Comparison of ENCODE assay signal across 8 cellular contexts in the genomic region with DNA sequence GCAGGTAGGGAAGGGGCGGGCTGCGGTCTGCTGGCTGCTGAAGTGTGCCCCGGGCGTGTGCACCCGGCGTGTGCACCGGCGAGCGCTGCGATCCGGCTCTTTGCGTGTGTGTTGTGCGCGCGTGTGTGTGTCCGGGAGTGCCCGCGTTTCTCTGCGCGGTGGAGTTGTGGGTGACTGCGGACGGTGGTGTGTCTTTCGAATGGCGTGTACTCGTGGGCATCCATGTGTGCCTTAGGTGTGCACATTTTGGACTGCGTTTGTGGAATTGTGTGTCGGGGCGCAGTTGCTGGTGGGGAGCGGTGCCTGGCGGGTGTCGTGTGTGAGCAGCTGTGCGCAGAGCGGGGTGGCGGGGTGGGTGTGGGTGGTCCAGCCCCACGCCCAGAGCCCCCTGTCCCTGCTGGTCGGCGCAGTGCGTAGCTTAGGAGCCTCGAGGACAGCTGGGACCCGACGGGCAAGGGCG. TPM values are rescaled to one million over a fixed set of nuclear protein-coding genes. Genes with fewer than 3 reads are reported as not detected.
A peak's percentile ranks its signal among the peaks of the same experiment; 100 is the strongest.
DNase-seq lines count a peak whose midpoint lies in the region; TF ChIP-seq lines count a peak whose summit lies in the region.

No MANE protein-coding gene starts in this region.

- no peaks in the 10 kb centered on the region for H3K36me3 ChIP-seq in CD4-positive, alpha-beta memory T cell (ENCODE audit: insufficient read depth, low read length)
- no peaks in the 10 kb centered on the region for H3K36me3 ChIP-seq in duodenal mucosa (ENCODE audit: control insufficient read depth in 1 of 2, insufficient read depth in 2 of 2, low read length in 2 of 2)

- peak overlapping the region; percentile 75 to 77 for H3K4me3 ChIP-seq in CD4-positive, alpha-beta memory T cell (ENCODE audit: low read length in 2 of 2)
- H3K4me3 ChIP-seq in HFF-Myc (replicated peaks; ENCODE audit: low read depth, low read length) (peak overlapping the region; percentile 94), duodenal mucosa (ENCODE audit: low read depth in 1 of 2, low read length in 2 of 2) (peak overlapping the region; percentile 84 to 96)

- H3K27ac ChIP-seq in CD4-positive, alpha-beta memory T cell (ENCODE audit: low read depth, low read length) = peak overlapping the region; percentile 65
- H3K27ac ChIP-seq in duodenal mucosa (ENCODE audit: low read depth, low read length) = peak overlapping the region; percentile 54

- no peak for TF ChIP-seq CTCF in HFF-Myc (IDR thresholded peaks at IDR 0.05; ENCODE audit: low read depth, low read length, missing control alignments)

- peaks cover 55 to 86% (median 71%) of the 10 kb centered on the region in 4 donors for H3K4me1 Mint-ChIP-seq in CD4-positive, alpha-beta memory T cell

- no peaks in the 10 kb centered on the region for H3K27me3 Mint-ChIP-seq in CD4-positive, alpha-beta memory T cell

- in situ Hi-C loops in SK-MEL-5 (cut with HindIII; ENCODE audit: low pct_unique_long_range_greater_than_20kb, low sequenced_read_pairs) = no loop called here

- H3K27ac Mint-ChIP-seq in CD4-positive, alpha-beta memory T cell = peak overlapping the region; percentile 78 to 96 (median 93)

- H3K36me3 Mint-ChIP-seq in CD4-positive, alpha-beta memory T cell = peaks cover 0 to 4% of the 10 kb centered on the region in 2 donors

- DNase-seq in CD4-positive, alpha-beta memory T cell = peak in 1 of 5 donors; percentile 50
- DNase-seq in HFF-Myc (ENCODE audit: extremely low read depth, low read depth) = no peak
- peak; percentile 19 for DNase-seq in SK-MEL-5 (ENCODE audit: low read depth, low spot score)
- DNase-seq in myocyte (ENCODE audit: low read depth) = peak; percentile 41
- no peak for DNase-seq in GM19240 (ENCODE audit: insufficient read length, low spot score)
- no peak for DNase-seq in NCI-H1105 treated with DMSO at 0.1 percent for 48 hours (lab: John Stamatoyannopoulos, UW)
- DNase-seq in cortex of kidney (lab: John Stamatoyannopoulos, UW) = no peak

- H3K4me3 Mint-ChIP-seq in CD4-positive, alpha-beta memory T cell = peak overlapping the region; percentile 97 to 100 (median 98)

- H3K4me1 ChIP-seq in CD4-positive, alpha-beta memory T cell (ENCODE audit: insufficient read depth, low read length) = peaks cover 66% of the 10 kb centered on the region
- peaks cover 50 to 57% of the 10 kb centered on the region in 2 donors for H3K4me1 ChIP-seq in duodenal mucosa (ENCODE audit: control insufficient read depth in 1 of 2, insufficient read depth in 2 of 2, low read length in 2 of 2)

- POLR2A ChIA-PET in CD4-positive, alpha-beta memory T cell (lab: Charles Lee; ENCODE audit: partially characterized antibody) = interaction anchor here (1.0 to 13.6 kb wide), 18 partner anchors 10 to 261 kb away, joined by 3 to 362 read pairs (median 4); a partner anchor contains a TSS

- no peaks in the 10 kb centered on the region for H3K9me3 Mint-ChIP-seq in CD4-positive, alpha-beta memory T cell

- no peaks in the 10 kb centered on the region for H3K9me3 ChIP-seq in CD4-positive, alpha-beta memory T cell (ENCODE audit: control insufficient read depth in 1 of 2, low read length in 2 of 2)
- no peaks in the 10 kb centered on the region for H3K9me3 ChIP-seq in duodenal mucosa (ENCODE audit: control insufficient read depth in 1 of 2, low read length in 2 of 2)

- intact Hi-C loops in CD4-positive, alpha-beta memory T cell (cut with micrococcal nuclease) = loop anchor here (1.0 to 10.0 kb wide), 2 partner anchors 79 to 512 kb away; a partner anchor contains a TSS

- H3K9ac ChIP-seq in duodenal mucosa (ENCODE audit: low read depth in 1 of 2, low read length in 2 of 2) = peak overlapping the region; percentile 78 to 93

- CTCF ChIA-PET in CD4-positive, alpha-beta memory T cell (lab: Charles Lee; ENCODE audit: partially characterized antibody) = interaction anchor here (1.2 to 11.6 kb wide), 13 partner anchors 16 to 178 kb away, joined by 3 to 208 read pairs (median 9); a partner anchor contains a TSS

- no peaks in the 10 kb centered on the region for H3K27me3 ChIP-seq in CD4-positive, alpha-beta memory T cell (ENCODE audit: insufficient read depth, low read length)
- no peaks in the 10 kb centered on the region for H3K27me3 ChIP-seq in duodenal mucosa (ENCODE audit: control insufficient read depth in 1 of 2, insufficient read depth in 2 of 2, low read length in 2 of 2)

RNA-seq across cellular contexts. Expression of a gene that starts 0.5 kb away (rescaled TPM):
- total RNA-seq in CD4-positive, alpha-beta memory T cell = 10 to 100 TPM; 77.1 to 80.7 TPM
- polyA plus RNA-seq in CD4-positive, alpha-beta memory T cell = 100 to 1,000 TPM; 100 to 114 TPM
- 30.5 and 31.7 TPM in 2 replicates for total RNA-seq in SK-MEL-5 (2014; rRNA removed; shearing (Covaris generic))
- polyA plus RNA-seq in SK-MEL-5 (2015; cell fraction: cytosol; rRNA removed) = 83.6 and 93.1 TPM in 2 replicates
- polyA plus RNA-seq in SK-MEL-5 (2015; cell fraction: nucleus; rRNA removed) = 17.1 and 18.9 TPM in 2 replicates
- total RNA-seq in myocyte = 91.6 and 102 TPM in 2 replicates
- polyA plus RNA-seq in myocyte (2012) = 53.4 TPM

Comparison
In these comparisons a context has a peak if more than half of its experiments do, and no peak if none do; other contexts are left out.
1. DNase-seq: peak in SK-MEL-5 (single experiment) and myocyte (single experiment); none in HFF-Myc (single experiment), GM19240 (single experiment), NCI-H1105 treated with DMSO at 0.1 percent for 48 hours (single experiment) and cortex of kidney (single experiment).
2. Peak in every context shown above with its lines, with median percentiles within 50 percentile points of each other: H3K4me3 ChIP-seq.